10 cellular contexts compared by ENCODE assay signal in genomic region chrX:36973575-36973974, GRCh38. TPM values are rescaled to one million over a fixed set of nuclear protein-coding genes. Genes with fewer than 3 reads are reported as not detected.
"Had no signal": no experiment of that assay in that cellular context is flagged by ENCODE, and none has a peak within 500 bp of the region (broad histone marks: within the 10 kb centered on the region; RNA-seq: fewer than 3 reads in every experiment).

No MANE protein-coding gene starts in this region.

- H3K9ac ChIP-seq: KMS-11 had no signal

- DNase-seq: H9, HCEC 1CT, Karpas-422, KBM-7 had no signal

- FAIRE-seq: H1, H54, HTR-8/SVneo had no signal

- H3K4me3 ChIP-seq: GM23338 had no signal

- H3K27ac ChIP-seq: KMS-11 had no signal

- H3K4me2 ChIP-seq: GM23338, KMS-11 had no signal

- H2AFZ ChIP-seq: GM23338 had no signal

- ATAC-seq: GM23338 had no signal

RNA-seq across cellular contexts. Expression of gene FAM47C, which starts 34.6 kb away (rescaled TPM):
- total RNA-seq: GM23338, H1, HT-29 had no signal
- polyA plus RNA-seq: GM23338, H1 had no signal
